Comparison of ENCODE assay signal across 29 cellular contexts in the genomic region with DNA sequence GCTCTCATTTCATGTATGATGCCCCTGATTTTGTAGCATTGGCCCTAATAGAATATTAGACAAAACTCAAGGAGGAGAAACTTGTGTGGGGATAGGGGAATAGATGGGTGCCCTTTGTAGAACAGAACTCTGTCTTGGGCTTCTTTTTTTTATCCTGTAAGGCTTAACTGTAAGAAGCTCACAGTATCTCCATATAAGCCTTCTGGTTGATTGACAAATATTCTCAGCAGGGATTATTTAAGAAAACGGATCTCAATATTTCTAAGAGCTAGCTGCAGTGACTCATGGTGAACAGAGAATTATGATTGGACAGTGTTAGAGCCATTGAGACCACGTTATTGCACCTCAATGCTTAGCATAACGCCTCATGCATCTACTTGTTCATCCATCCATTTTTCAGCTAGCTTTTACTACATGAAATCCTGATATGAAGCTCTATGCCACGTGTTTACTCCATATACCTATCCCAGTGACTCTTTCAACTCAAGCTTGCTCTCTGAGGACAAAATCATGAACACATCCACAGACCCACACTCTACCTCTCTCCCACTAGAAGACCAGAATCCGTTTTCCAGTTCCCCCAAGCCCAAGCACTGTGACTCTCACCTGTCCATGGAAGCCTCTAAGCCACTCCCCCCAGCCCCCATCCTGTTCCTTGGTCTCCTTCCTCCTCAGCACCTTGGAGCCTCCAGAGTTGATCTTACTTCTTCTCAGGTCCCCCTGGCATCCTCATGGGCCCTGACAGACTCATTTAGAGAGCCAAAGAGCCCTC.
DNase-seq lines count a peak whose midpoint lies in the region; ATAC-seq, FAIRE-seq and TF ChIP-seq lines count a peak whose summit lies in the region.
"Had no signal": no experiment of that assay in that cellular context is flagged by ENCODE, and none has a peak within 500 bp of the region (broad histone marks: within the 10 kb centered on the region; RNA-seq: fewer than 3 reads in every experiment).

No MANE protein-coding gene starts in this region.

- BruUV-seq in GM12878 (replicated peaks; lab: Mats Ljungman, UMichigan) = no TSS peak

- SMC1A ChIA-PET in GM12878 (lab: Charles Lee; ENCODE audit: uncharacterized antibody, unreplicated experiment) = interaction anchor here (0.6 to 6.7 kb wide), 20 partner anchors 8 to 1884 kb away, joined by 3 to 108 read pairs (median 6); partner anchors contain the start of gene BCL2L11

- H3K4me3 ChIP-seq in GM12878 (no peak overlapping the region), upper lobe of right lung (no peak overlapping the region), WERI-Rb-1 (ENCODE audit: low read depth, low read length) (no peak overlapping the region)
- H3K4me3 ChIP-seq: GM23248, prostate gland, tibial artery had no signal

- no peak for FAIRE-seq in GM12878 (lab: Jason Lieb, UNC)
- FAIRE-seq: HTR-8/SVneo had no signal

- TF ChIP-seq POLR2A in GM12878 (IDR thresholded peaks at IDR 0.05; ENCODE audit: low read depth, low read length) = no peak

- peak overlapping the region; percentile 14 for H3K27ac Mint-ChIP-seq in neural crest cell (ENCODE audit: unreplicated experiment)
- H3K27ac Mint-ChIP-seq: activated CD4-positive, alpha-beta memory T cell treated with anti-CD3 and anti-CD28 coated beads for 36 hours; T-helper 2 cell treated with Interferon-gamma antibody and Interleukin-4, amounts not matched to agents 5 μg/mL and 100 μg/mL, for 36 hours; WTC11 had no signal

- H3K27me3 ChIP-seq in GM12878 (replicated peaks in 1 of 2; ENCODE audit: control insufficient read depth in 2 of 2, insufficient read depth in 2 of 2, low read length in 1 of 2) (no peaks in the 10 kb centered on the region), upper lobe of right lung (no peaks in the 10 kb centered on the region), WERI-Rb-1 (ENCODE audit: insufficient read depth, low read depth, severe bottlenecking) (peaks cover 58% of the 10 kb centered on the region)
- H3K27me3 ChIP-seq: tibial artery had no signal

- no peaks in the 10 kb centered on the region for H3K27me3 Mint-ChIP-seq in neural crest cell (ENCODE audit: low read depth)
- H3K27me3 Mint-ChIP-seq: central memory CD8-positive, alpha-beta T cell had no signal

- RAD21 ChIA-PET in GM12878 (lab: Charles Lee; ENCODE audit: unreplicated experiment) = interaction anchor here (1.0 to 5.3 kb wide), 12 partner anchors 11 to 99 kb away, joined by 3 to 52 read pairs (median 14); partner anchors contain the start of gene BCL2L11

- peaks cover 15% of the 10 kb centered on the region for H3K9me3 ChIP-seq in GM12878 (replicated peaks; ENCODE audit: control insufficient read depth, insufficient read depth, low read length)
- H3K9me3 ChIP-seq in upper lobe of right lung = no peaks in the 10 kb centered on the region
- H3K9me3 ChIP-seq in WERI-Rb-1 (ENCODE audit: severe bottlenecking) = no peaks in the 10 kb centered on the region
- H3K9me3 ChIP-seq: prostate gland had no signal

- no peak overlapping the region for H2AFZ ChIP-seq in GM12878 (ENCODE audit: control insufficient read depth, low read depth, low read length)
- H2AFZ ChIP-seq: GM23248 had no signal

- H3K27ac ChIP-seq in GM12878 (ENCODE audit: control insufficient read depth, insufficient read depth) (peak overlapping the region; percentile 62), upper lobe of right lung (no peak overlapping the region), WERI-Rb-1 (no peak overlapping the region)
- H3K27ac ChIP-seq: C4-2B, GM23248, prostate gland, tibial artery had no signal

- DNase-seq in MV-4-11 (lab: John Stamatoyannopoulos, UW) = peak; percentile 34
- DNase-seq in GM12878 (ENCODE audit: low read depth, low spot score) = no peak
- DNase-seq in neural crest cell (ENCODE audit: low read depth, low spot score) = no peak
- no peak for DNase-seq in stimulated activated CD4-positive, alpha-beta T cell treated with anti-CD3 and anti-CD28 coated beads, Interleukin-12 subunit alpha, Interleukin-12 subunit beta, amount 100 ng/mL, for 4 hours
- DNase-seq in upper lobe of right lung = no peak
- DNase-seq in WERI-Rb-1 = no peak
- DNase-seq in ecto neural progenitor cell (ENCODE audit: low spot score) = no peak
- DNase-seq: activated CD4-positive, alpha-beta memory T cell treated with anti-CD3 and anti-CD28 coated beads for 36 hours; activated gamma-delta T cell treated with Interleukin-2 at 50 U/mL for 16 hours; activated T-cell treated with anti-CD3 and anti-CD28 coated beads for 4 hours; amygdala; DMS 273 treated with DMSO at 0.1 percent for 48 hours; effector CD4-positive, alpha-beta T cell; GDM1; GM23248; kidney glomerular epithelial cell; mammary epithelial cell; NCI-H1436; NCI-H774; stimulated activated naive CD8-positive, alpha-beta T cell treated with anti-CD3 and anti-CD28 coated beads, Interleukin-15, Interleukin-2, amounts not matched to agents 100 U/mL and 50 U/mL, for 24 hours; tibial artery had no signal

- no peak overlapping the region for H3K9ac ChIP-seq in GM12878 (ENCODE audit: control insufficient read depth, insufficient read depth, low read length)
- H3K9ac ChIP-seq: GM23248 had no signal

- H3K79me2 ChIP-seq in GM12878 (ENCODE audit: control insufficient read depth, insufficient read depth, low read length) = no peaks in the 10 kb centered on the region

- no peaks in the 10 kb centered on the region for H4K20me1 ChIP-seq in GM12878 (ENCODE audit: control insufficient read depth, insufficient read depth)

- H3K9me3 Mint-ChIP-seq in neural crest cell = peaks cover 9% of the 10 kb centered on the region
- H3K9me3 Mint-ChIP-seq: central memory CD8-positive, alpha-beta T cell had no signal

- no peak overlapping the region for H3K4me2 ChIP-seq in GM12878 (ENCODE audit: control insufficient read depth, insufficient read depth)

- no peak overlapping the region for H3K4me3 Mint-ChIP-seq in neural crest cell
- H3K4me3 Mint-ChIP-seq: activated CD4-positive, alpha-beta memory T cell treated with anti-CD3 and anti-CD28 coated beads for 36 hours; central memory CD8-positive, alpha-beta T cell; natural killer cell treated with Interleukin-12 subunit alpha and Interleukin-12 subunit beta and Interleukin-15 and Interleukin-18, amount 100 ng/mL, for 72 hours; T-helper 2 cell treated with Interferon-gamma antibody and Interleukin-4, amounts not matched to agents 5 μg/mL and 100 μg/mL, for 36 hours; WTC11 had no signal

- H3K36me3 ChIP-seq in GM12878 (ENCODE audit: control insufficient read depth in 2 of 2, insufficient read depth in 2 of 2, low read length in 1 of 2) (no peaks in the 10 kb centered on the region), upper lobe of right lung (no peaks in the 10 kb centered on the region), WERI-Rb-1 (no peaks in the 10 kb centered on the region)
- H3K36me3 ChIP-seq: prostate gland had no signal

- WGBS in GM12878 (ENCODE audit: insufficient coverage, insufficient replicate concordance, low lambda C conversion rate, missing lambda C conversion rate) = 26% methylated on average over 5 of the region's 5 CpGs

- H3K36me3 Mint-ChIP-seq in neural crest cell (ENCODE audit: low read depth) = peaks cover 15% of the 10 kb centered on the region

- TF ChIP-seq EP300 in GM12878 (IDR thresholded peaks at IDR 0.05; ENCODE audit: borderline replicate concordance in 1 of 2, control insufficient read depth in 1 of 2, low read depth in 2 of 2, low read length in 2 of 2) = no peak

- H3K4me1 Mint-ChIP-seq in neural crest cell = peaks cover 20% of the 10 kb centered on the region
- H3K4me1 Mint-ChIP-seq: central memory CD8-positive, alpha-beta T cell had no signal

- no peak for TF ChIP-seq RAD21 in GM12878 (IDR thresholded peaks at IDR 0.05; ENCODE audit: insufficient read depth, low read depth, low read length)

- in situ Hi-C loops in GM12878 (cut with MboI) = loop anchor here (25.0 kb wide), 1 partner anchor 358 kb away; no protein-coding TSS in a partner anchor

- CTCF ChIA-PET in GM12878 (lab: Yijun Ruan, JAX) = interaction anchor here (0.6 to 2.7 kb wide), 9 partner anchors 11 to 345 kb away, joined by 3 to 17 read pairs (median 5); no protein-coding TSS in a partner anchor

- ATAC-seq in GM19035 (IDR thresholded peaks at IDR 0.05; ENCODE audit: unreplicated experiment) (peak; percentile 3), GM12878 (no peak; the same call in 2 of the 3 replicates), upper lobe of right lung (no peak)
- ATAC-seq: natural killer cell treated with Interleukin-12 subunit alpha and Interleukin-12 subunit beta and Interleukin-15 and Interleukin-18, amount 100 ng/mL, for 72 hours; stimulated activated naive CD8-positive, alpha-beta T cell treated with anti-CD3 and anti-CD28 coated beads, Interleukin-15, Interleukin-2, amounts not matched to agents 100 U/mL and 50 U/mL, for 24 hours had no signal

- intact Hi-C loops in GM12878 (cut with micrococcal nuclease; ENCODE audit: unreplicated experiment) (loop anchor here (1.0 kb wide), 3 partner anchors 7 to 19 kb away; no protein-coding TSS in a partner anchor), upper lobe of right lung (cut with DNase I) (no loop called here)

- H3K4me1 ChIP-seq in GM12878 (ENCODE audit: control insufficient read depth, insufficient read depth, low read length) (peaks cover 17% of the 10 kb centered on the region), upper lobe of right lung (no peaks in the 10 kb centered on the region)
- H3K4me1 ChIP-seq: prostate gland, tibial artery had no signal

- TF ChIP-seq CTCF in GM12878 (IDR thresholded peaks at IDR 0.05 in 2 of 3, conservative IDR thresholded peaks at IDR 0.05 in 1 of 3; ENCODE audit: control insufficient read depth in 2 of 3, extremely low read depth in 1 of 3, insufficient read depth in 1 of 3, low read depth in 3 of 3, low read length in 3 of 3) = no peak
- TF ChIP-seq CTCF in neural crest cell (conservative IDR thresholded peaks at IDR 0.05) = no peak
- no peak for TF ChIP-seq CTCF in upper lobe of right lung (IDR thresholded peaks at IDR 0.05)
- TF ChIP-seq CTCF in WERI-Rb-1 (IDR thresholded peaks at IDR 0.05; ENCODE audit: low read depth, low read length) = no peak

- POLR2A ChIA-PET in GM12878 (lab: Charles Lee) = interaction anchor here (0.6 to 2.5 kb wide), 10 partner anchors 11 to 1510 kb away, joined by 3 to 15 read pairs (median 3); partner anchors contain the start of gene BCL2L11

TF ChIP-seq in GM12878, 131 proteins besides CTCF, POLR2A, EP300 and RAD21:
- TF ChIP-seq HDGF (IDR thresholded peaks at IDR 0.05) (0 out of 2 replicates have a peak, but pooled peaks have one; percentile 28), JUNB (IDR thresholded peaks at IDR 0.05) (no peak), SMARCA5 (IDR thresholded peaks at IDR 0.05) (peak; percentile 72; the same call in 1 of the 2 replicates), ZNF217 (IDR thresholded peaks at IDR 0.05) (0 out of 2 replicates have a peak, but pooled peaks have one; percentile 13)
TF ChIP-seq in GM12878: peak in this region for 3.
